Comparison of ENCODE assay signal across 8 cellular contexts in genomic region chr9:35616681-35617459, GRCh38.
A peak's percentile ranks its signal among the peaks of the same experiment; 100 is the strongest.
DNase-seq lines count a peak whose midpoint lies in the region; ATAC-seq and TF ChIP-seq lines count a peak whose summit lies in the region.

No MANE protein-coding gene starts in this region.

- DNase-seq in cardiac fibroblast (ENCODE audit: low read depth in 2 of 2) (peak; percentile 52 to 63), kidney glomerular epithelial cell (lab: John Stamatoyannopoulos, UW) (peak; percentile 17), HuH-7 (ENCODE audit: low spot score) (no peak), putamen (ENCODE audit: low spot score) (no peak)
- peak; percentile 44 for DNase-seq in stimulated activated CD4-positive, alpha-beta T cell treated with anti-CD3 and anti-CD28 coated beads, Interleukin-2, amount 100 ng/mL, for 4 hours (ENCODE audit: low read depth)

- no peaks in the 10 kb centered on the region for H3K36me3 ChIP-seq in ES-I3 (ENCODE audit: insufficient read depth, low read length)

- H3K4me3 ChIP-seq in cardiac fibroblast (replicated peaks in 1 of 2; ENCODE audit: low read depth in 2 of 2, low read length in 2 of 2): peak overlapping the region; percentile 28 to 33

- peak overlapping the region; percentile 73 for H3K9ac ChIP-seq in ES-I3 (ENCODE audit: low read depth, low read length)

- H3K4me1 ChIP-seq in ES-I3 (ENCODE audit: insufficient read depth, low read length): no peaks in the 10 kb centered on the region

- no peaks in the 10 kb centered on the region for H3K9me3 ChIP-seq in ES-I3 (ENCODE audit: control insufficient read depth, insufficient read depth, low read length)

- peak overlapping the region; percentile 13; the same call in 1 of the 2 replicates for H3K27ac ChIP-seq in VCaP

- TF ChIP-seq CTCF in VCaP (conservative IDR thresholded peaks at IDR 0.05): 0 out of 2 replicates have a peak, but pooled peaks have one; percentile 6
- no peak for TF ChIP-seq CTCF in cardiac fibroblast (IDR thresholded peaks at IDR 0.05; ENCODE audit: low read depth, low read length)

- ATAC-seq in HG02884 (IDR thresholded peaks at IDR 0.05; ENCODE audit: unreplicated experiment): peak; percentile 40

Comparison
In these comparisons a context has a peak if more than half of its experiments do, and no peak if none do; other contexts are left out.
1. DNase-seq: peak in cardiac fibroblast (2 of 2), kidney glomerular epithelial cell (single experiment) and stimulated activated CD4-positive, alpha-beta T cell treated with anti-CD3 and anti-CD28 coated beads, Interleukin-2, amount 100 ng/mL, for 4 hours (single experiment); none in HuH-7 (single experiment) and putamen (single experiment).